In the genomic region with DNA sequence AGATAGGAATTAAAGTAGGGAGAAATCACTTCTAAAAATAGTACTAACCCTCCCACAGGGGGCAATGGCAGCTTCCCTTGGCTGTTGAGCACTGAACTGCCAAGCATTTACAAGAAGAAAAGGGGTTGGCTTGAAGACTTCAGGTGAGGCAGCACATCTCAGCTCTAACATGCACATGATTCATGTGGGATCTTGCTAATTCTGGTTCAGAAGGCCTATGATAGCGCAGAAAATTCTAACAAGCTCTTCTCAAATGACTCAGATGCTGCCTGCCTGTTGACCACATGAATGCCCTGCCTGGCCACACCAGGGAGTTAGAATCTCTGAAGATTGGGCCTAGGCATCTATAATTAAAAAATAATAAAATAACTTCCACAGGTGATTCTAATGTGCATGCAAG, we compare ENCODE assay signal across 17 cellular contexts. TPM values are rescaled to one million over a fixed set of nuclear protein-coding genes. Genes with fewer than 3 reads are reported as not detected.
DNase-seq lines count a peak whose midpoint lies in the region; ATAC-seq and TF ChIP-seq lines count a peak whose summit lies in the region.
"Had no signal": no experiment of that assay in that cellular context is flagged by ENCODE, and none has a peak within 500 bp of the region (broad histone marks: within the 10 kb centered on the region; RNA-seq: fewer than 3 reads in every experiment).

No MANE protein-coding gene starts in this region.

- in situ Hi-C loops in GM13976 (cut with MboI; ENCODE audit: low sequenced_read_pairs, unreplicated experiment): no loop called here

- H3K27me3 Mint-ChIP-seq in activated T-cell treated with anti-CD3 and anti-CD28 coated beads, Interleukin-2, amount 50 U/mL, for 72 hours (ENCODE audit: low read depth): no peaks in the 10 kb centered on the region
- no peaks in the 10 kb centered on the region for H3K27me3 Mint-ChIP-seq in activated T-cell treated with anti-CD3 and anti-CD28 coated beads, Interleukin-2, amount 50 U/mL, for 24 hours

- peaks cover 15 to 21% of the 10 kb centered on the region in 2 donors for H3K36me3 Mint-ChIP-seq in activated T-cell treated with anti-CD3 and anti-CD28 coated beads, Interleukin-2, amount 50 U/mL, for 72 hours (ENCODE audit: insufficient read depth in 2 of 2)
- H3K36me3 Mint-ChIP-seq in activated T-cell treated with anti-CD3 and anti-CD28 coated beads, Interleukin-2, amount 50 U/mL, for 24 hours (ENCODE audit: low read depth): peaks cover 11% of the 10 kb centered on the region

- H3K27ac ChIP-seq in epithelial cell of prostate: peak overlapping the region; percentile 62
- H3K27ac ChIP-seq: PC-9 had no signal

- ATAC-seq in activated T-cell treated with anti-CD3 and anti-CD28 coated beads, Interleukin-2, amount 50 U/mL, for 72 hours (replicated peaks in 1 of 2): peak; percentile 88
- ATAC-seq in stimulated activated naive CD8-positive, alpha-beta T cell treated with anti-CD3 and anti-CD28 coated beads, Interleukin-15, Interleukin-2, amounts not matched to agents 100 U/mL and 50 U/mL, for 24 hours: peak; percentile 57

- TF ChIP-seq CTCF in GM13976 (IDR thresholded peaks at IDR 0.05; ENCODE audit: borderline replicate concordance, control extremely low read depth, extremely low read depth, insufficient read depth, missing control alignments): no peak

- peaks cover 15% of the 10 kb centered on the region for H3K4me1 Mint-ChIP-seq in activated T-cell treated with anti-CD3 and anti-CD28 coated beads, Interleukin-2, amount 50 U/mL, for 72 hours (ENCODE audit: low read depth)
- H3K4me1 Mint-ChIP-seq in activated T-cell treated with anti-CD3 and anti-CD28 coated beads, Interleukin-2, amount 50 U/mL, for 24 hours (ENCODE audit: low read depth): peaks cover 10% of the 10 kb centered on the region

- peak in 1 of 2 donors; percentile 30 for DNase-seq in activated T-cell treated with anti-CD3 and anti-CD28 coated beads, Interleukin-2, amount 50 U/mL, for 72 hours
- no peak for DNase-seq in activated T-cell treated with anti-CD3 and anti-CD28 coated beads, Interleukin-2, amount 50 U/mL, for 24 hours
- DNase-seq in RKO (ENCODE audit: low spot score) (peak; percentile 31), epithelial cell of prostate (ENCODE audit: low read depth, low spot score) (peak; percentile 62), GM13976 (ENCODE audit: low spot score) (no peak), glomerular visceral epithelial cell (ENCODE audit: extremely low spot score) (no peak), NCI-H82 treated with DMSO at 0.1 percent for 48 hours (lab: John Stamatoyannopoulos, UW; ENCODE audit: unreplicated experiment) (no peak)
- DNase-seq in stimulated activated naive CD8-positive, alpha-beta T cell treated with anti-CD3 and anti-CD28 coated beads, Interleukin-15, Interleukin-2, amounts not matched to agents 100 U/mL and 50 U/mL, for 24 hours: no peak
- DNase-seq: Caco-2, H7, NCI-H1092, NCI-H446, NCI-H748 treated with DMSO at 0.1 percent for 48 hours, PC-9, Right ventricle myocardium superior had no signal

- H3K4me3 Mint-ChIP-seq in activated T-cell treated with anti-CD3 and anti-CD28 coated beads, Interleukin-2, amount 50 U/mL, for 72 hours: no peak overlapping the region
- H3K4me3 Mint-ChIP-seq in activated T-cell treated with anti-CD3 and anti-CD28 coated beads, Interleukin-2, amount 50 U/mL, for 24 hours: no peak overlapping the region
- H3K4me3 Mint-ChIP-seq: CD14-positive monocyte had no signal

- H3K27ac Mint-ChIP-seq in activated T-cell treated with anti-CD3 and anti-CD28 coated beads, Interleukin-2, amount 50 U/mL, for 72 hours: no peak overlapping the region
- H3K27ac Mint-ChIP-seq in activated T-cell treated with anti-CD3 and anti-CD28 coated beads, Interleukin-2, amount 50 U/mL, for 24 hours: no peak overlapping the region
- H3K27ac Mint-ChIP-seq: CD14-positive monocyte had no signal

- peaks cover 9 to 12% of the 10 kb centered on the region in 2 donors for H3K9me3 Mint-ChIP-seq in activated T-cell treated with anti-CD3 and anti-CD28 coated beads, Interleukin-2, amount 50 U/mL, for 72 hours
- peaks cover 20% of the 10 kb centered on the region for H3K9me3 Mint-ChIP-seq in activated T-cell treated with anti-CD3 and anti-CD28 coated beads, Interleukin-2, amount 50 U/mL, for 24 hours

RNA-seq across cellular contexts. Expression of a gene that starts 22.6 kb away (rescaled TPM):
- total RNA-seq in activated T-cell treated with anti-CD3 and anti-CD28 coated beads, Interleukin-2, amount 50 U/mL, for 72 hours: under 1 TPM; 0.05 to 0.14 TPM
- total RNA-seq: A673, Caco-2, H7, PC-9 had no signal

Comparison
In these comparisons a context has a peak if more than half of its experiments do, and no peak if none do; other contexts are left out.
1. DNase-seq: peak in RKO (single experiment) and epithelial cell of prostate (single experiment); none in activated T-cell treated with anti-CD3 and anti-CD28 coated beads, Interleukin-2, amount 50 U/mL, for 24 hours (single experiment), stimulated activated naive CD8-positive, alpha-beta T cell treated with anti-CD3 and anti-CD28 coated beads, Interleukin-15, Interleukin-2, amounts not matched to agents 100 U/mL and 50 U/mL, for 24 hours (single experiment), GM13976 (single experiment), glomerular visceral epithelial cell (single experiment) and NCI-H82 treated with DMSO at 0.1 percent for 48 hours (single experiment).